ENCODE assay signal across 1 cellular context in the genomic region with DNA sequence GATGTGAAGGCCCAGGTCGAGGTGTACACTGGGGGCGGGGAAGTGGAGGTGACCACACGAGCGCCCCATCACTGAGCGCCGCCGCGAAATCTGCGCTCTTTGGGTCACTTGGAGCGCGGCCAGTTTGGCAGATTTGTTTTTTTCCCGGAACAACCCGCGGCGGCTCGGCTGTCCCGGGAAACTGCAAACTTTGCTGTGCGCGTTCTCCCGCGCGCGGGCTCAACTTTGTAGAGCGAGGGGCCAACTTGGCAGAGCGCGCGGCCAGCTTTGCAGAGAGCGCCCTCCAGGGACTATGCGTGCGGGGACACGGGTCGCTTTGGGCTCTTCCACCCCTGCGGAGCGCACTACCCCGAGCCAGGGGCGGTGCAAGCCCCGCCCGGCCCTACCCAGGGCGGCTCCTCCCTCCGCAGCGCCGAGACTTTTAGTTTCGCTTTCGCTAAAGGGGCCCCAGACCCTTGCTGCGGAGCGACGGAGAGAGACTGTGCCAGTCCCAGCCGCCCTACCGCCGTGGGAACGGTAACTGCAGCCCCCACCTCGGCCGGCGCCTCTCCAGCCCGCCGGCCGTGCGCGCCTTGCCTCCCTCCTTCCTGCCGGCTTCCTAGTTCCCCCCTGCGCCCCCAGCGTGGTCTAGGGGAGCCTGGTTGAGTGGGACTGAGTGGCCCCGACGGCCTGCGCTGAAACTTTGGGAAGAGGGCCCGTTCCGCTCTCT.
TF ChIP-seq lines count a peak whose summit lies in the region.

Gene CASP7, plus strand, starts transcription at position 450 of the 709 bp plus-strand sequence. CDS start 17,582 bp downstream, outside the sequence.

TF ChIP-seq in HEK293, 187 proteins besides CTCF, POLR2A, EP300 and RAD21 (continued from another document):
- TF ChIP-seq, protein P1, sequence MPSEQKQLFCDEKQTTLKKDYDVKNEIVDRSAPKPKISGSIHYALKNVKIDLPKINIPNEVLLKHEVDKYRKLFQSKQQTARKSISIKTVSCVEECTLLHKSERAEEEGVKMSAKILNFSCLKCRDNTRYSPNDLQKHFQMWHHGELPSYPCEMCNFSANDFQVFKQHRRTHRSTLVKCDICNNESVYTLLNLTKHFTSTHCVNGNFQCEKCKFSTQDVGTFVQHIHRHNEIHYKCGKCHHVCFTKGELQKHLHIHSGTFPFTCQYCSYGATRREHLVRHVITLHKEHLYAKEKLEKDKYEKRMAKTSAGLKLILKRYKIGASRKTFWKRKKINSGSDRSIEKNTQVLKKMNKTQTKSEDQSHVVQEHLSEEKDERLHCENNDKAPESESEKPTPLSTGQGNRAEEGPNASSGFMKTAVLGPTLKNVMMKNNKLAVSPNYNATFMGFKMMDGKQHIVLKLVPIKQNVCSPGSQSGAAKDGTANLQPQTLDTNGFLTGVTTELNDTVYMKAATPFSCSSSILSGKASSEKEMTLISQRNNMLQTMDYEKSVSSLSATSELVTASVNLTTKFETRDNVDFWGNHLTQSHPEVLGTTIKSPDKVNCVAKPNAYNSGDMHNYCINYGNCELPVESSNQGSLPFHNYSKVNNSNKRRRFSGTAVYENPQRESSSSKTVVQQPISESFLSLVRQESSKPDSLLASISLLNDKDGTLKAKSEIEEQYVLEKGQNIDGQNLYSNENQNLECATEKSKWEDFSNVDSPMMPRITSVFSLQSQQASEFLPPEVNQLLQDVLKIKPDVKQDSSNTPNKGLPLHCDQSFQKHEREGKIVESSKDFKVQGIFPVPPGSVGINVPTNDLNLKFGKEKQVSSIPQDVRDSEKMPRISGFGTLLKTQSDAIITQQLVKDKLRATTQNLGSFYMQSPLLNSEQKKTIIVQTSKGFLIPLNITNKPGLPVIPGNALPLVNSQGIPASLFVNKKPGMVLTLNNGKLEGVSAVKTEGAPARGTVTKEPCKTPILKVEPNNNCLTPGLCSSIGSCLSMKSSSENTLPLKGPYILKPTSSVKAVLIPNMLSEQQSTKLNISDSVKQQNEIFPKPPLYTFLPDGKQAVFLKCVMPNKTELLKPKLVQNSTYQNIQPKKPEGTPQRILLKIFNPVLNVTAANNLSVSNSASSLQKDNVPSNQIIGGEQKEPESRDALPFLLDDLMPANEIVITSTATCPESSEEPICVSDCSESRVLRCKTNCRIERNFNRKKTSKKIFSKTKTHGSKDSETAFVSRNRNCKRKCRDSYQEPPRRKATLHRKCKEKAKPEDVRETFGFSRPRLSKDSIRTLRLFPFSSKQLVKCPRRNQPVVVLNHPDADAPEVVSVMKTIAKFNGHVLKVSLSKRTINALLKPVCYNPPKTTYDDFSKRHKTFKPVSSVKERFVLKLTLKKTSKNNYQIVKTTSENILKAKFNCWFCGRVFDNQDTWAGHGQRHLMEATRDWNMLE (tag by site-specific recombination; conservative IDR thresholded peaks at IDR 0.05; ENCODE audit: low read depth) = no peak; the same call in 1 of the 2 replicates
- peak; percentile 70 for TF ChIP-seq GLIS2 (tag by site-specific recombination; IDR thresholded peaks at IDR 0.05)
- TF ChIP-seq ZNF488 (tag by site-specific recombination; IDR thresholded peaks at IDR 0.05) = no peak
- peak; percentile 34; the same call in 1 of the 2 replicates for TF ChIP-seq WT1 (tag by site-specific recombination; IDR thresholded peaks at IDR 0.05)
- TF ChIP-seq KLF8 (tag by site-specific recombination; IDR thresholded peaks at IDR 0.05) = peak; percentile 97
- TF ChIP-seq ZNF645 (tag by site-specific recombination; IDR thresholded peaks at IDR 0.05) = no peak
- TF ChIP-seq, protein P2, sequence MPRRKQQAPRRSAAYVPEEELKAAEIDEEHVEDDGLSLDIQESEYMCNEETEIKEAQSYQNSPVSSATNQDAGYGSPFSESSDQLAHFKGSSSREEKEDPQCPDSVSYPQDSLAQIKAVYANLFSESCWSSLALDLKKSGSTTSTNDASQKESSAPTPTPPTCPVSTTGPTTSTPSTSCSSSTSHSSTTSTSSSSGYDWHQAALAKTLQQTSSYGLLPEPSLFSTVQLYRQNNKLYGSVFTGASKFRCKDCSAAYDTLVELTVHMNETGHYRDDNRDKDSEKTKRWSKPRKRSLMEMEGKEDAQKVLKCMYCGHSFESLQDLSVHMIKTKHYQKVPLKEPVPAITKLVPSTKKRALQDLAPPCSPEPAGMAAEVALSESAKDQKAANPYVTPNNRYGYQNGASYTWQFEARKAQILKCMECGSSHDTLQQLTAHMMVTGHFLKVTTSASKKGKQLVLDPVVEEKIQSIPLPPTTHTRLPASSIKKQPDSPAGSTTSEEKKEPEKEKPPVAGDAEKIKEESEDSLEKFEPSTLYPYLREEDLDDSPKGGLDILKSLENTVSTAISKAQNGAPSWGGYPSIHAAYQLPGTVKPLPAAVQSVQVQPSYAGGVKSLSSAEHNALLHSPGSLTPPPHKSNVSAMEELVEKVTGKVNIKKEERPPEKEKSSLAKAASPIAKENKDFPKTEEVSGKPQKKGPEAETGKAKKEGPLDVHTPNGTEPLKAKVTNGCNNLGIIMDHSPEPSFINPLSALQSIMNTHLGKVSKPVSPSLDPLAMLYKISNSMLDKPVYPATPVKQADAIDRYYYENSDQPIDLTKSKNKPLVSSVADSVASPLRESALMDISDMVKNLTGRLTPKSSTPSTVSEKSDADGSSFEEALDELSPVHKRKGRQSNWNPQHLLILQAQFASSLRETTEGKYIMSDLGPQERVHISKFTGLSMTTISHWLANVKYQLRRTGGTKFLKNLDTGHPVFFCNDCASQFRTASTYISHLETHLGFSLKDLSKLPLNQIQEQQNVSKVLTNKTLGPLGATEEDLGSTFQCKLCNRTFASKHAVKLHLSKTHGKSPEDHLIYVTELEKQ (tag by site-specific recombination; IDR thresholded peaks at IDR 0.05; ENCODE audit: borderline replicate concordance) = no peak
- TF ChIP-seq ZNF629 (tag by site-specific recombination; IDR thresholded peaks at IDR 0.05) = peak; percentile 63
- no peak for TF ChIP-seq ZNF155 (tag by site-specific recombination; IDR thresholded peaks at IDR 0.05)
- no peak for TF ChIP-seq ZNF791 (tag by site-specific recombination; IDR thresholded peaks at IDR 0.05)
- TF ChIP-seq RBAK (tag by site-specific recombination; IDR thresholded peaks at IDR 0.05) = no peak
- TF ChIP-seq ZNF660 (tag by site-specific recombination; IDR thresholded peaks at IDR 0.05) = peak; percentile 85
- TF ChIP-seq ZNF776 (tag by site-specific recombination; IDR thresholded peaks at IDR 0.05; ENCODE audit: borderline replicate concordance) = no peak
